ENCODE assay signal across 24 cellular contexts in the genomic region with DNA sequence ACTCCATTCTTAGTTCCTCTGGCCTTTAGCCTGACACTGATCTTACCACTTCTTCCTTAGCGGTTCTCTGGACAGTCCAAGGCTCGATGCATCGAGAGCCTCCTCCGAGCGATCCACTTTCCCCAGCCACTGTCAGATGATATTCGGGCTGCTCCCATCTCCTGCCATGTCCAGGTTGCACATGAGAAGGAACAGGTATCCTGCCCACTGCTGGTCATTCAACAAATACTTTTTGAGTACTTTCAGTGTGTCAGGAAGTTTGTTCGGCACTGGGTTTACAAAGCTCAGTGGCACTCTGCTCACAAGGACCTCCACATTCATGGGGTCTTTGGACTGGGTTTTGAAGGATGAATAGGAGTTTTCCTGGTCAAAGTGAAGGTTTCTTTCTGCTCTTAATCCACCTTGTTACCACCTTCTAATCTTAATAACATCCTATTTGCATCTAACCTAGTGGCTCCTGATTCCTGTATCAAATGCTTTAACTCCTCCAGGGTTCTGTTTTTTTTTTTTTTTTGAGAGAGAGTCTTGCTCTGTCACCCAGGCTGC. TPM values are rescaled to one million over a fixed set of nuclear protein-coding genes. Genes with fewer than 3 reads are reported as not detected.
"Had no signal": no experiment of that assay in that cellular context is flagged by ENCODE, and none has a peak within 500 bp of the region (broad histone marks: within the 10 kb centered on the region; RNA-seq: fewer than 3 reads in every experiment).

No MANE protein-coding gene starts in this region.

- H3K4me1 ChIP-seq: left ventricle myocardium inferior, pancreas, testis had no signal

- ATAC-seq: activated CD8-positive, alpha-beta memory T cell treated with anti-CD3 and anti-CD28 coated beads, Interleukin-2, amount 10 ng/mL, durations not matched to agents 7 days and 5 days; activated CD8-positive, alpha-beta T cell treated with anti-CD3 and anti-CD28 coated beads for 36 hours; pancreas; sciatic nerve; T-helper 17 cell had no signal

- H3K27ac ChIP-seq: cardiac muscle cell, left ventricle myocardium inferior, neutrophil, pancreas, testis had no signal

- H3K9me3 ChIP-seq: left ventricle myocardium inferior, neutrophil, pancreas, testis had no signal

- H3K4me3 ChIP-seq: cardiac muscle cell, left ventricle myocardium inferior, pancreas, testis had no signal

- H3K36me3 ChIP-seq: cardiac muscle cell, left ventricle myocardium inferior, neutrophil, pancreas had no signal

- H3K27me3 ChIP-seq: cardiac muscle cell, pancreas, testis had no signal

- DNase-seq: activated CD4-positive, alpha-beta T cell treated with anti-CD3 and anti-CD28 coated beads, Interleukin-2, amount 10 ng/mL, durations not matched to agents 24 days and 14 days; activated CD8-positive, alpha-beta memory T cell treated with anti-CD3 and anti-CD28 coated beads, Interleukin-2, amount 10 ng/mL, durations not matched to agents 7 days and 5 days; activated CD8-positive, alpha-beta T cell treated with anti-CD3 and anti-CD28 coated beads for 36 hours; activated effector memory CD4-positive, alpha-beta T cell treated with anti-CD3 and anti-CD28 coated beads, Interleukin-2, amount 50 U/mL, for 16 hours; activated naive CD4-positive, alpha-beta T cell treated with anti-CD3 and anti-CD28 coated beads, Interleukin-2, amount 10 ng/mL, durations not matched to agents 7 days and 5 days; activated T-cell treated with anti-CD3 and anti-CD28 coated beads for 4 hours; dermis blood vessel endothelial cell; effector CD8-positive, alpha-beta T cell; glutamatergic neuron; hippocampal formation; kidney glomerular epithelial cell; left ventricle myocardium inferior; pancreas; stimulated activated CD4-positive, alpha-beta T cell treated with anti-CD3 and anti-CD28 coated beads, Interleukin-2, amount 100 ng/mL, for 48 hours; stimulated activated CD8-positive, alpha-beta memory T cell treated with anti-CD3 and anti-CD28 coated beads, Interleukin-4, amount 100 ng/mL, for 48 hours; stimulated activated naive CD4-positive, alpha-beta T cell; T-helper 17 cell; testis had no signal

RNA-seq across cellular contexts. Expression of a gene that starts 25.8 kb away (rescaled TPM):
- total RNA-seq: activated CD4-positive, alpha-beta T cell treated with anti-CD3 and anti-CD28 coated beads, Interleukin-2, amount 10 ng/mL, durations not matched to agents 24 days and 14 days; activated CD8-positive, alpha-beta memory T cell treated with anti-CD3 and anti-CD28 coated beads, Interleukin-2, amount 10 ng/mL, durations not matched to agents 7 days and 5 days; activated CD8-positive, alpha-beta T cell treated with anti-CD3 and anti-CD28 coated beads for 36 hours; cardiac muscle cell; chondrocyte; left ventricle myocardium inferior; lung microvascular endothelial cell; mesothelial cell of epicardium; T-helper 17 cell had no signal
- polyA plus RNA-seq: cardiac muscle cell had no signal

RNA-seq across cellular contexts. Expression of a gene that starts 27.5 kb away (rescaled TPM):
- total RNA-seq: activated CD4-positive, alpha-beta T cell treated with anti-CD3 and anti-CD28 coated beads, Interleukin-2, amount 10 ng/mL, durations not matched to agents 24 days and 14 days; activated CD8-positive, alpha-beta T cell treated with anti-CD3 and anti-CD28 coated beads for 36 hours; T-helper 17 cell had no signal
